ENCODE assay signal across 22 cellular contexts in the genomic region with DNA sequence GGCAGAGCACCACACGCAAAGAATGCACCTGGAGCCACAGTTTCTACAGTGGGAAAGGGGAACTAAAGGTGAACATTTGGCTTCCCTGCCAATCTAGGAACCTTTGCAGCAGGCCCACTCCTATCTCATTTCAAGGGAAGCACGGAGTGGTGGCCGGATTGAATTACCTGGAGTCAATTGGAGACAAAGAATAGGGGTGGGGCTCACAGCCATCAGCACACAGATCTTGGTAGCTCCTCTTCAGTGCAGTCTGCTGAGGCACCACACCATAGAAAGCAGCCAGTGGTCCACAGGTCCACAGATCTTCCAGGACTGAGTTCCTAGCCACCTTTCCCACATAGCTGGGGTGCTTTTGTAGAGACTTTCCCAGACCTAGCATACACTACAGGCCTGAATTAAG. TPM values are rescaled to one million over a fixed set of nuclear protein-coding genes. Genes with fewer than 3 reads are reported as not detected.
"Had no signal": no experiment of that assay in that cellular context is flagged by ENCODE, and none has a peak within 500 bp of the region (broad histone marks: within the 10 kb centered on the region; RNA-seq: fewer than 3 reads in every experiment).

No MANE protein-coding gene starts in this region.

- H3K9me3 ChIP-seq: ascending aorta, upper lobe of left lung had no signal

- ATAC-seq: activated CD8-positive, alpha-beta T cell treated with anti-CD3 and anti-CD28 coated beads for 36 hours; activated naive CD8-positive, alpha-beta T cell treated with anti-CD3 and anti-CD28 coated beads, Interleukin-2, amount 50 U/mL, for 24 hours; esophagus mucosa; left lobe of liver; natural killer cell; right cardiac atrium; stimulated activated effector memory CD8-positive, alpha-beta T cell treated with anti-CD3 and anti-CD28 coated beads, Interleukin-12 subunit alpha, Interleukin-12 subunit beta, amount 100 ng/mL, for 72 hours had no signal

- DNase-seq: activated CD4-positive, alpha-beta T cell treated with anti-CD3 and anti-CD28 coated beads for 4 hours; activated CD8-positive, alpha-beta T cell treated with anti-CD3 and anti-CD28 coated beads for 36 hours; activated naive CD4-positive, alpha-beta T cell treated with Interleukin-2 at 50 U/mL for 16 hours; activated naive CD8-positive, alpha-beta T cell treated with anti-CD3 and anti-CD28 coated beads, Interleukin-2, amount 50 U/mL, for 24 hours; hypothalamus; natural killer cell; nucleus accumbens; right cardiac atrium; T1000; upper lobe of left lung; WERI-Rb-1 had no signal

- H3K27me3 ChIP-seq: ascending aorta, upper lobe of left lung had no signal

- H3K4me1 ChIP-seq: ascending aorta, upper lobe of left lung had no signal

- H3K4me3 ChIP-seq: ascending aorta, smooth muscle cell, upper lobe of left lung had no signal

- H3K27ac ChIP-seq: ascending aorta, upper lobe of left lung, WERI-Rb-1 had no signal

- H3K36me3 ChIP-seq: ascending aorta, upper lobe of left lung, WERI-Rb-1 had no signal

RNA-seq across cellular contexts. Expression of gene NXPH2, which starts 43.5 kb away (rescaled TPM):
- total RNA-seq: activated CD8-positive, alpha-beta T cell treated with anti-CD3 and anti-CD28 coated beads for 36 hours; activated T-helper 1 cell treated with anti-CD3 and anti-CD28 coated beads, Interleukin-12 subunit alpha, Interleukin-12 subunit beta, Interleukin-2, Interleukin-4 antibody, amounts not matched to agents 30 ng/mL and 10 ng/mL and 1 ng/mL, durations not matched to agents 14 hours and 24 hours and 36 hours; ascending aorta; bronchial epithelial cell; chondrocyte; dermis microvascular lymphatic vessel endothelial cell; esophagus mucosa; glomerular endothelial cell; left lobe of liver; mucosa of gallbladder; natural killer cell; right cardiac atrium; smooth muscle cell; upper lobe of left lung had no signal
